Comparison of ENCODE assay signal across 1 cellular context in the genomic region with DNA sequence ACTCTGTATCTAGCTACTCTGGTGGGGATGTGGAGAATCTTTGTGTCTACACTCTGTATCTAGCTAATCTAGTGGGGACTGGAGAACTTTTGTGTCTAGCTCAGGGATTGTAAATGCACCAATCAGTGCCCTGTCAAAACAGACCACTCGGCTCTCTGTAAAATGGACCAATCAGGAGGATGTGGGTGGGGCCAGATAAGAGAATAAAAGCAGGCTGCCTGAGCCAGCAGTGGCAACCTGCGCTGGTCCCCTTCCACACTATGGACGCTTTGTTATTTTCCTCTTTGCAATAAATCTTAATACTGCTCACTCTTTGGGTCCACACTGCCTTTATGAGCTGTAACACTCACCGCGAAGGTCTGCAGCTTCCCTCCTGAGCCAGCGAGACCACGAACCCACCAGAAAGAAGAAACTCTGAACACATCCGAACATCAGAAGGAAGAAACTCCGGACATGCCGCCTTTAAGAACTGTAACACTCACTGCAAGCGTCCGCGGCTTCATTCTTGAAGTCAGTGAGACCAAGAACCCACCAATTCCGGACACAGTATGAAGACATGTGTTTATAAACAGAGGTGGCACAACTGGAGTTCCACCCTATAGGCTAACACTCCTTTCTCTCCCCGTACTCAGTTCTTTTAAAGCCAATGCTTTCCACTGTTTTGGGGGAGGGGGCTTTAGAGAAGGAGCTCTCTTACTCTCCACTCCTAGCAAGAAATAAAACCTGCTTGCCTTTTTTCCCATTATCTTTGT.
A peak's percentile ranks its signal among the peaks of the same experiment; 100 is the strongest.
TF ChIP-seq lines count a peak whose summit lies in the region.

No MANE protein-coding gene starts in this region.

TF ChIP-seq in WTC11, 78 proteins besides CTCF, POLR2A, EP300 and RAD21:
- peak; percentile 56 for TF ChIP-seq NFYB (CRISPR knock-in tag; conservative IDR thresholded peaks at IDR 0.05; ENCODE audit: low read depth)
